In the genomic region with DNA sequence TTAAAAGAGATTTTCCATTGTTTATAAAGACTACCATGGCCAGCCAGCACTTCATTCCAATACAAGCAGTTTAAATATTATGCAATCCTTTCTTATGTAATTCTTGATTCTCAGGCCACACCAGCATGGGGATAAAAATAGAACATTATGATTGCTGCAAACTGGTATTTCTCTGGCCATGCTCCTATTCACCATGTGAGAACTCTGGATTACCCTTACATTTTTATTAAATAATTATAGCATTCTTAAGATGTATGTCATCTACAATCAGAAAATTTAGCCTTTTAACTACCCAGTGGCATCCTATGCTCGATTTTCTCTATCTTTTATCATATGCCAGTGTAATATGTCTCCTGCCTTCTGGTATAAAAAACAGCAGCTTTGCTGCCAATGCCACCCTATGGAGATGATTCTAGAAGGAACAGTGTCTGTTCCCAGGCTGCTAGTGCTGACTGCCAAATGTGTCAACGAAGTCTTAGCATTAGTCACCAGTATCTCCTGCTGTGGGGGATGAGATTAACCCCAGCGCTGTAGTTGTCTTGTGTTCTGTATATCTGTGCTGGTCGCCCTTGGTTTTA, we compare ENCODE assay signal across 11 cellular contexts.
DNase-seq lines count a peak whose midpoint lies in the region; ATAC-seq and TF ChIP-seq lines count a peak whose summit lies in the region.
"Had no signal": no experiment of that assay in that cellular context is flagged by ENCODE, and none has a peak within 500 bp of the region (broad histone marks: within the 10 kb centered on the region; RNA-seq: fewer than 3 reads in every experiment).

No MANE protein-coding gene starts in this region.

- no peak overlapping the region for H2AFZ ChIP-seq in fibroblast of lung (ENCODE audit: low read length)

- peaks cover 21% of the 10 kb centered on the region for H3K4me1 Mint-ChIP-seq in CD14-positive monocyte
- H3K4me1 Mint-ChIP-seq in naive thymus-derived CD4-positive, alpha-beta T cell: no peaks in the 10 kb centered on the region

- peak overlapping the region; percentile 45 for H3K4me2 ChIP-seq in fibroblast of lung (ENCODE audit: extremely low read depth, insufficient read depth, low read length)

- H3K4me3 Mint-ChIP-seq in CD14-positive monocyte: no peak overlapping the region
- no peak overlapping the region for H3K4me3 Mint-ChIP-seq in naive thymus-derived CD4-positive, alpha-beta T cell
- H3K4me3 Mint-ChIP-seq: WTC11 had no signal

- H3K27me3 Mint-ChIP-seq in CD14-positive monocyte (ENCODE audit: low read depth in 3 of 3): peaks cover 3 to 9% (median 8%) of the 10 kb centered on the region in 3 donors
- peaks cover 4 to 36% (median 16%) of the 10 kb centered on the region in 5 donors for H3K27me3 Mint-ChIP-seq in naive thymus-derived CD4-positive, alpha-beta T cell

- H3K36me3 Mint-ChIP-seq in CD14-positive monocyte: no peaks in the 10 kb centered on the region
- H3K36me3 Mint-ChIP-seq in naive thymus-derived CD4-positive, alpha-beta T cell: no peaks in the 10 kb centered on the region
- H3K36me3 Mint-ChIP-seq: WTC11 had no signal

- CTCF ChIA-PET in naive thymus-derived CD4-positive, alpha-beta T cell (lab: Charles Lee): interaction anchor here (3.5 kb wide), 1 partner anchor 1146 kb away, joined by 20 read pairs; no protein-coding TSS in a partner anchor

- no peaks in the 10 kb centered on the region for H3K36me3 ChIP-seq in fibroblast of lung (ENCODE audit: control insufficient read depth, insufficient read depth, low read length)
- no peaks in the 10 kb centered on the region for H3K36me3 ChIP-seq in naive thymus-derived CD4-positive, alpha-beta T cell (ENCODE audit: control insufficient read depth in 2 of 3, insufficient read depth in 3 of 3, low read length in 3 of 3)

- peaks cover 0 to 5% (median 2%) of the 10 kb centered on the region in 7 donors for H3K9me3 Mint-ChIP-seq in CD14-positive monocyte
- H3K9me3 Mint-ChIP-seq in naive thymus-derived CD4-positive, alpha-beta T cell: no peaks in the 10 kb centered on the region

- no peaks in the 10 kb centered on the region for H4K20me1 ChIP-seq in fibroblast of lung (ENCODE audit: control insufficient read depth, extremely low read depth, insufficient read depth, low read length)

- H3K79me2 ChIP-seq in fibroblast of lung (ENCODE audit: control insufficient read depth, insufficient read depth, low read length): no peaks in the 10 kb centered on the region

- TF ChIP-seq CTCF in CD14-positive monocyte (IDR thresholded peaks at IDR 0.05) (no peak), fibroblast of lung (conservative IDR thresholded peaks at IDR 0.05 in 1 of 2, IDR thresholded peaks at IDR 0.05 in 1 of 2; ENCODE audit: low read depth in 1 of 2, low read length in 2 of 2) (no peak)

- no peaks in the 10 kb centered on the region for H3K27me3 ChIP-seq in fibroblast of lung (ENCODE audit: control insufficient read depth, insufficient read depth, low read length)
- no peaks in the 10 kb centered on the region for H3K27me3 ChIP-seq in naive thymus-derived CD4-positive, alpha-beta T cell (ENCODE audit: control insufficient read depth in 2 of 2, insufficient read depth in 2 of 2, low read length in 2 of 2)

- H3K4me1 ChIP-seq in fibroblast of lung (ENCODE audit: control insufficient read depth, extremely low read depth, insufficient read depth, low read length): peaks cover 6% of the 10 kb centered on the region
- no peaks in the 10 kb centered on the region for H3K4me1 ChIP-seq in naive thymus-derived CD4-positive, alpha-beta T cell (ENCODE audit: control insufficient read depth in 2 of 2, insufficient read depth in 2 of 2, low read length in 2 of 2)

- peak overlapping the region in 4 of 7 donors; percentile 3 to 33 (median 6) for H3K27ac Mint-ChIP-seq in CD14-positive monocyte
- no peak overlapping the region for H3K27ac Mint-ChIP-seq in naive thymus-derived CD4-positive, alpha-beta T cell
- H3K27ac Mint-ChIP-seq: WTC11 had no signal

- no peaks in the 10 kb centered on the region for H3K9me3 ChIP-seq in fibroblast of lung (ENCODE audit: control insufficient read depth, insufficient read depth, low read depth, low read length)
- H3K9me3 ChIP-seq in naive thymus-derived CD4-positive, alpha-beta T cell (ENCODE audit: control insufficient read depth in 2 of 3, low read length in 3 of 3): no peaks in the 10 kb centered on the region

- DNase-seq in CD14-positive monocyte (ENCODE audit: low spot score) (no peak), OCI-M1 (lab: John Stamatoyannopoulos, UW) (peak; percentile 64), fibroblast of lung (ENCODE audit: low read depth in 2 of 2) (peak; percentile 85 to 95), NCI-H1417 (lab: John Stamatoyannopoulos, UW) (no peak), DMS53 treated with DMSO at 0.1 percent for 48 hours (lab: John Stamatoyannopoulos, UW; ENCODE audit: unreplicated experiment) (no peak), DMS 273 (lab: John Stamatoyannopoulos, UW; ENCODE audit: unreplicated experiment) (no peak)
- DNase-seq in naive thymus-derived CD4-positive, alpha-beta T cell: no peak
- DNase-seq: NCI-H1105; stimulated activated CD8-positive, alpha-beta memory T cell treated with anti-CD3 and anti-CD28 coated beads, Interleukin-4, amount 100 ng/mL, for 48 hours had no signal

- intact Hi-C loops in CD14-positive monocyte (cut with micrococcal nuclease): no loop called here
- intact Hi-C loops in naive thymus-derived CD4-positive, alpha-beta T cell (cut with micrococcal nuclease): loop anchor here (5.0 to 10.0 kb wide), 2 partner anchors 1434 to 1437 kb away; no protein-coding TSS in a partner anchor

- ATAC-seq in naive thymus-derived CD4-positive, alpha-beta T cell: peak; percentile 38
- no peak for ATAC-seq in HG03280 (IDR thresholded peaks at IDR 0.05; ENCODE audit: unreplicated experiment)
- ATAC-seq: WTC11 had no signal

- POLR2A ChIA-PET in naive thymus-derived CD4-positive, alpha-beta T cell (lab: Charles Lee): no interaction called here

- no peak overlapping the region for H3K4me3 ChIP-seq in fibroblast of lung (replicated peaks in 1 of 4; ENCODE audit: control extremely low read depth in 1 of 4, insufficient read depth in 1 of 4, low read depth in 3 of 4, low read length in 4 of 4)
- no peak overlapping the region for H3K4me3 ChIP-seq in naive thymus-derived CD4-positive, alpha-beta T cell (ENCODE audit: low read length)

- peak overlapping the region; percentile 57 for H3K27ac ChIP-seq in fibroblast of lung (ENCODE audit: insufficient read depth, low read length)
- no peak overlapping the region for H3K27ac ChIP-seq in naive thymus-derived CD4-positive, alpha-beta T cell (ENCODE audit: low read depth, low read length)

- no peak overlapping the region for H3K9ac ChIP-seq in fibroblast of lung (ENCODE audit: insufficient read depth, low read length)

Comparison
In these comparisons a context has a peak if more than half of its experiments do, and no peak if none do; other contexts are left out.
1. DNase-seq: peak in OCI-M1 (single experiment) and fibroblast of lung (2 of 2); none in CD14-positive monocyte (single experiment), naive thymus-derived CD4-positive, alpha-beta T cell (0 of 9), NCI-H1417 (0 of 3), DMS53 treated with DMSO at 0.1 percent for 48 hours (single experiment) and DMS 273 (single experiment).
2. H3K27ac Mint-ChIP-seq: peak in CD14-positive monocyte (4 of 7); none in naive thymus-derived CD4-positive, alpha-beta T cell (0 of 9).
3. intact Hi-C loops: an anchor here in naive thymus-derived CD4-positive, alpha-beta T cell (5.0 to 10.0 kb wide); none called in CD14-positive monocyte.